In genomic region chr22:35582861-35583670, GRCh38 we compare ENCODE assay signal across 1 cellular context.
A peak's percentile ranks its signal among the peaks of the same experiment; 100 is the strongest.
TF ChIP-seq lines count a peak whose summit lies in the region.

No MANE protein-coding gene starts in this region.

TF ChIP-seq in K562, 482 proteins besides CTCF, POLR2A, EP300 and RAD21 (continued from another document):
- TF ChIP-seq DEAF1 (CRISPR knock-in tag; IDR thresholded peaks at IDR 0.05) (peak; percentile 55), ZNF75A (CRISPR knock-in tag; IDR thresholded peaks at IDR 0.05) (no peak), E2F3 (CRISPR knock-in tag; IDR thresholded peaks at IDR 0.05) (no peak), ZNF699 (CRISPR knock-in tag; IDR thresholded peaks at IDR 0.05; ENCODE audit: insufficient replicate concordance) (no peak), RREB1 (CRISPR knock-in tag; IDR thresholded peaks at IDR 0.05) (no peak), NCOA4 (IDR thresholded peaks at IDR 0.05; ENCODE audit: partially characterized antibody) (no peak), MAX (CRISPR knock-in tag; IDR thresholded peaks at IDR 0.05) (no peak), NR4A1 (CRISPR knock-in tag; IDR thresholded peaks at IDR 0.05) (no peak), NR4A1 (tag; IDR thresholded peaks at IDR 0.05) (no peak), MAFK (IDR thresholded peaks at IDR 0.05; ENCODE audit: low read length) (no peak)
